In genomic region chr12:65389436-65389835, GRCh38 we compare ENCODE assay signal across 22 cellular contexts.
"Had no signal": no experiment of that assay in that cellular context is flagged by ENCODE, and none has a peak within 500 bp of the region (broad histone marks: within the 10 kb centered on the region; RNA-seq: fewer than 3 reads in every experiment).

No MANE protein-coding gene starts in this region.

- H3K27ac ChIP-seq: brain microvascular endothelial cell, colonic mucosa, SK-N-MC had no signal

- H3K27me3 ChIP-seq: brain microvascular endothelial cell, colonic mucosa had no signal

- DNase-seq: activated CD4-positive, CD25-positive, alpha-beta regulatory T cell; activated CD8-positive, alpha-beta memory T cell treated with anti-CD3 and anti-CD28 coated beads, Interleukin-2, amount 50 U/mL, for 4 hours; activated CD8-positive, alpha-beta T cell treated with anti-CD3 and anti-CD28 coated beads for 36 hours; activated effector memory CD4-positive, alpha-beta T cell treated with anti-CD3 and anti-CD28 coated beads, Interleukin-2, amount 50 U/mL, for 16 hours; activated naive CD4-positive, alpha-beta T cell treated with anti-CD3 and anti-CD28 coated beads for 36 hours; brain microvascular endothelial cell; colonic mucosa; KG1; NCI-H1092; NCI-H1436 treated with DMSO at 0.1 percent for 48 hours; NCI-H187; NCI-H2081 treated with DMSO at 0.1 percent for 48 hours; NCI-H226; NK-92 treated with Interleukin-12 subunit alpha and Interleukin-12 subunit beta, amount 100 ng/mL, for 24 hours; OCI-M1; RPMI8226; T-cell; T-helper 2 cell; T1000 had no signal

- H3K4me1 ChIP-seq: colonic mucosa had no signal

- H3K36me3 ChIP-seq: brain microvascular endothelial cell, colonic mucosa had no signal

- H3K9me3 ChIP-seq: colonic mucosa had no signal

- ATAC-seq: activated CD8-positive, alpha-beta T cell treated with anti-CD3 and anti-CD28 coated beads for 36 hours; Panc1; Right ventricle myocardium inferior; T-cell had no signal

- H3K4me3 ChIP-seq: colonic mucosa, SK-N-MC had no signal
